8 cellular contexts compared by ENCODE assay signal in genomic region chr5:149228610-149229297, GRCh38. TPM values are rescaled to one million over a fixed set of nuclear protein-coding genes. Genes with fewer than 3 reads are reported as not detected.
DNase-seq lines count a peak whose midpoint lies in the region; ATAC-seq, FAIRE-seq and TF ChIP-seq lines count a peak whose summit lies in the region.

No MANE protein-coding gene starts in this region.

- H3K27me3 ChIP-seq in Caco-2 (replicated peaks; ENCODE audit: control insufficient read depth, insufficient read depth, low read length) (no peaks in the 10 kb centered on the region; the same call in 1 of the 2 replicates), MG63 (no peaks in the 10 kb centered on the region), astrocyte (ENCODE audit: insufficient read depth, low read length) (no peaks in the 10 kb centered on the region)

- H3K9ac ChIP-seq in astrocyte (ENCODE audit: low read length) = no peak overlapping the region

- DNase-seq in Caco-2 (peak in 1 of 2 experiments; percentile 16), MG63 (peak; percentile 79), astrocyte (ENCODE audit: low read depth) (peak; percentile 74), hepatic stellate cell (ENCODE audit: low spot score) (peak; percentile 82), smooth muscle cell of the brain vasculature (ENCODE audit: low read depth, low spot score) (peak; percentile 58), NCI-H187 (lab: John Stamatoyannopoulos, UW) (no peak), NCI-H2171 treated with DMSO at 0.1 percent for 48 hours (lab: John Stamatoyannopoulos, UW) (no peak)
- DNase-seq in activated CD8-positive, alpha-beta T cell treated with anti-CD3 and anti-CD28 coated beads, Interleukin-2, amount 10 ng/mL, durations not matched to agents 7 days and 5 days = no peak

- CTCF ChIA-PET in Caco-2 (lab: Charles Lee) = interaction anchor here (0.6 to 1.1 kb wide), 4 partner anchors 13 to 114 kb away, joined by 3 to 15 read pairs (median 6); partner anchors contain the start of gene ABLIM3
- CTCF ChIA-PET in activated CD8-positive, alpha-beta T cell treated with anti-CD3 and anti-CD28 coated beads, Interleukin-2, amount 10 ng/mL, durations not matched to agents 7 days and 5 days (lab: Charles Lee) = interaction anchor here (0.7 kb wide), 1 partner anchor 19 kb away, joined by 3 read pairs; no protein-coding TSS in a partner anchor

- H3K4me2 ChIP-seq in astrocyte (ENCODE audit: low read length) = peak overlapping the region; percentile 24

- H3K4me1 ChIP-seq in Caco-2 (no peaks in the 10 kb centered on the region), astrocyte (ENCODE audit: insufficient read depth, low read length) (peaks cover 15% of the 10 kb centered on the region)

- no peaks in the 10 kb centered on the region for H3K9me3 Mint-ChIP-seq in Caco-2 (ENCODE audit: unreplicated experiment)
- no peaks in the 10 kb centered on the region for H3K9me3 Mint-ChIP-seq in astrocyte (ENCODE audit: unreplicated experiment)
- H3K9me3 Mint-ChIP-seq in activated CD8-positive, alpha-beta T cell treated with anti-CD3 and anti-CD28 coated beads, Interleukin-2, amount 10 ng/mL, durations not matched to agents 7 days and 5 days (ENCODE audit: insufficient read depth) = no peaks in the 10 kb centered on the region

- H3K36me3 Mint-ChIP-seq in Caco-2 (ENCODE audit: insufficient read depth, unreplicated experiment) (no peaks in the 10 kb centered on the region), astrocyte (ENCODE audit: low read depth, unreplicated experiment) (no peaks in the 10 kb centered on the region)
- H3K36me3 Mint-ChIP-seq in activated CD8-positive, alpha-beta T cell treated with anti-CD3 and anti-CD28 coated beads, Interleukin-2, amount 10 ng/mL, durations not matched to agents 7 days and 5 days (ENCODE audit: low read depth) = no peaks in the 10 kb centered on the region

- ATAC-seq in activated CD8-positive, alpha-beta T cell treated with anti-CD3 and anti-CD28 coated beads, Interleukin-2, amount 10 ng/mL, durations not matched to agents 7 days and 5 days = no peak

- H3K27ac ChIP-seq in astrocyte (ENCODE audit: low read depth, low read length) = no peak overlapping the region

- H4K20me1 ChIP-seq in astrocyte (ENCODE audit: insufficient read depth, low read length) = no peaks in the 10 kb centered on the region

- peaks cover 22% of the 10 kb centered on the region for H3K27me3 Mint-ChIP-seq in Caco-2 (ENCODE audit: insufficient read depth, unreplicated experiment)
- peaks cover 14% of the 10 kb centered on the region for H3K27me3 Mint-ChIP-seq in astrocyte (ENCODE audit: low read depth, unreplicated experiment)
- H3K27me3 Mint-ChIP-seq in activated CD8-positive, alpha-beta T cell treated with anti-CD3 and anti-CD28 coated beads, Interleukin-2, amount 10 ng/mL, durations not matched to agents 7 days and 5 days (ENCODE audit: low read depth) = peaks cover 19% of the 10 kb centered on the region

- no peaks in the 10 kb centered on the region for H3K36me3 ChIP-seq in Caco-2 (ENCODE audit: control insufficient read depth, insufficient read depth, low read length)
- H3K36me3 ChIP-seq in MG63 = peaks cover 5% of the 10 kb centered on the region
- peaks cover 5% of the 10 kb centered on the region for H3K36me3 ChIP-seq in astrocyte (ENCODE audit: insufficient read depth, low read length)

- H3K9me3 ChIP-seq in Caco-2 (no peaks in the 10 kb centered on the region), MG63 (no peaks in the 10 kb centered on the region), astrocyte (ENCODE audit: insufficient read depth, low read depth, low read length) (no peaks in the 10 kb centered on the region)

- H3K4me3 ChIP-seq in Caco-2 (ENCODE audit: low read depth, low read length) (no peak overlapping the region), MG63 (no peak overlapping the region), astrocyte (ENCODE audit: insufficient read depth, low read depth, low read length) (no peak overlapping the region)

- BruUV-seq in Caco-2 (replicated peaks; lab: Mats Ljungman, UMichigan) = no TSS peak

- H3K4me3 Mint-ChIP-seq in Caco-2 (ENCODE audit: unreplicated experiment) (no peak overlapping the region), astrocyte (ENCODE audit: unreplicated experiment) (no peak overlapping the region)
- H3K4me3 Mint-ChIP-seq in activated CD8-positive, alpha-beta T cell treated with anti-CD3 and anti-CD28 coated beads, Interleukin-2, amount 10 ng/mL, durations not matched to agents 7 days and 5 days = no peak overlapping the region

- H3K4me1 Mint-ChIP-seq in Caco-2 (ENCODE audit: low read depth, unreplicated experiment) (peaks cover 6% of the 10 kb centered on the region), astrocyte (ENCODE audit: low read depth, unreplicated experiment) (peaks cover 12% of the 10 kb centered on the region)
- no peaks in the 10 kb centered on the region for H3K4me1 Mint-ChIP-seq in activated CD8-positive, alpha-beta T cell treated with anti-CD3 and anti-CD28 coated beads, Interleukin-2, amount 10 ng/mL, durations not matched to agents 7 days and 5 days (ENCODE audit: low read depth)

- intact Hi-C loops in Caco-2 (cut with micrococcal nuclease; ENCODE audit: unreplicated experiment) = loop anchor here (1.0 to 2.0 kb wide), 3 partner anchors 87 to 495 kb away; partner anchors contain the start of gene ABLIM3

- FAIRE-seq in astrocyte (lab: Jason Lieb, UNC) = peak; percentile 66

- H3K27ac Mint-ChIP-seq in Caco-2 (ENCODE audit: unreplicated experiment) = no peak overlapping the region
- H3K27ac Mint-ChIP-seq in astrocyte (ENCODE audit: unreplicated experiment) = no peak overlapping the region
- H3K27ac Mint-ChIP-seq in activated CD8-positive, alpha-beta T cell treated with anti-CD3 and anti-CD28 coated beads, Interleukin-2, amount 10 ng/mL, durations not matched to agents 7 days and 5 days = no peak overlapping the region

- peak; percentile 59 to 60 for TF ChIP-seq CTCF in Caco-2 (IDR thresholded peaks at IDR 0.05; ENCODE audit: insufficient read depth in 1 of 2, low read depth in 1 of 2, low read length in 1 of 2, severe bottlenecking in 1 of 2, unreplicated experiment in 1 of 2)
- TF ChIP-seq CTCF in astrocyte (IDR thresholded peaks at IDR 0.05; ENCODE audit: insufficient read depth, low read depth, low read length) = peak; percentile 89

- POLR2A ChIA-PET in Caco-2 (lab: Charles Lee) = no interaction called here
- POLR2A ChIA-PET in activated CD8-positive, alpha-beta T cell treated with anti-CD3 and anti-CD28 coated beads, Interleukin-2, amount 10 ng/mL, durations not matched to agents 7 days and 5 days (lab: Charles Lee) = no interaction called here

- H2AFZ ChIP-seq in astrocyte (ENCODE audit: low read depth, low read length) = no peak overlapping the region

- no peaks in the 10 kb centered on the region for H3K79me2 ChIP-seq in astrocyte (ENCODE audit: insufficient read depth, low read length)

RNA-seq across cellular contexts. Expression of gene AFAP1L1, which starts 42.9 kb away (rescaled TPM):
- 0.30 and 0.45 TPM in 2 replicates for total RNA-seq in Caco-2 (2022)
- total RNA-seq in MG63 (2014; rRNA removed; shearing (Covaris generic); ENCODE audit: low replicate concordance) = 8.1 and 16.2 TPM in 2 replicates
- total RNA-seq in astrocyte = 7.6 and 8.3 TPM in 2 replicates
- total RNA-seq in activated CD8-positive, alpha-beta T cell treated with anti-CD3 and anti-CD28 coated beads, Interleukin-2, amount 10 ng/mL, durations not matched to agents 7 days and 5 days = not detected

Comparison
In these comparisons a context has a peak if more than half of its experiments do, and no peak if none do; other contexts are left out.
1. DNase-seq: peak in MG63 (single experiment), astrocyte (single experiment), hepatic stellate cell (single experiment) and smooth muscle cell of the brain vasculature (single experiment); none in NCI-H187 (0 of 2), activated CD8-positive, alpha-beta T cell treated with anti-CD3 and anti-CD28 coated beads, Interleukin-2, amount 10 ng/mL, durations not matched to agents 7 days and 5 days (single experiment) and NCI-H2171 treated with DMSO at 0.1 percent for 48 hours (single experiment).